13 cellular contexts compared by ENCODE assay signal in the genomic region with DNA sequence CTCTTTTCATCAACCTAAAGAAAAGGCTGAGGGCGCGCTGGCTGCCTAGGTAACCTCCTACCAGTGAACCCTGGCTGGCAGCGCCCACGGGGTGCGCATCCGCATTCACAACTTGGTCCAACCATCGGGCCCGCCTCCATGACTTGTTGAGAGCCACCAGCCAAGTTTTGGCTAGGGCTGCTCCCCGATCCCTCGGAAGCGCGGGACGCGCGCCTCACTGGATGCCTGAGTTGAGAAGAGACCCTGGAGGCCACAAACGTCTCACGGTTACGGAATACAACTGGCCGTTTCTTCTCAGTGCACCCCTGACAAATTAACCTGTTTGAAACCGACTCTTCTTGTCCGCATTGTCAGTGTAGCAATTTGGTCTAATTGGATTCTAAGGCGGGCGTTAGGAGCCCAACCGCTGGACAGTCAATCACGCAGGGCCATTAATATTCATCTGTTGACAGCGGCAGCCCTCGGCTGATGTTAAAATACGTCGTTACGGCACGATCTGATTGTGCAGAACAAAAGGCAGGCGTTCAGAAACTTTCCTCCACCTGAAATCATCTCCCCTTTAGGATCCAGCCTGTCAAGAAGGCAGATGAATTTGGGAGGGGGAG. TPM values are rescaled to one million over a fixed set of nuclear protein-coding genes. Genes with fewer than 3 reads are reported as not detected.
DNase-seq lines count a peak whose midpoint lies in the region; ATAC-seq, FAIRE-seq and TF ChIP-seq lines count a peak whose summit lies in the region.
"Had no signal": no experiment of that assay in that cellular context is flagged by ENCODE, and none has a peak within 500 bp of the region (broad histone marks: within the 10 kb centered on the region; RNA-seq: fewer than 3 reads in every experiment).

No MANE protein-coding gene starts in this region.

- H3K4me1 ChIP-seq in kidney (ENCODE audit: control insufficient read depth in 1 of 2, insufficient read depth in 1 of 2, low read depth in 1 of 2, low read length in 2 of 2), result peaks cover 0 to 4% of the 10 kb centered on the region in 2 donors
- H3K4me1 ChIP-seq in transverse colon, result peaks cover 0 to 9% (median 4%) of the 10 kb centered on the region in 4 donors

- TF ChIP-seq CTCF in kidney (IDR thresholded peaks at IDR 0.05; ENCODE audit: borderline replicate concordance, extremely low read depth, insufficient read depth), result no peak
- TF ChIP-seq CTCF in transverse colon (IDR thresholded peaks at IDR 0.05), result no peak

- H3K36me3 ChIP-seq in kidney (ENCODE audit: control insufficient read depth in 1 of 2, insufficient read depth in 2 of 2, low read length in 2 of 2) (no peaks in the 10 kb centered on the region), transverse colon (no peaks in the 10 kb centered on the region)
- H3K36me3 ChIP-seq: ovary had no signal

- peaks cover 26% of the 10 kb centered on the region for H3K27me3 ChIP-seq in transverse colon
- H3K27me3 ChIP-seq: ovary had no signal

- POLR2A ChIA-PET in T-cell (lab: Charles Lee), result no interaction called here

- in situ Hi-C loops in transverse colon (cut with MboI; ENCODE audit: low pct_ligation_motif_present in 1 of 4, low pct_unique_long_range_greater_than_20kb in 1 of 4, low sequenced_read_pairs in 3 of 4), result no loop called here

- no peak for TF ChIP-seq POLR2A in transverse colon (IDR thresholded peaks at IDR 0.05)

- ATAC-seq in T-cell (replicated peaks in 1 of 4), result no peak
- ATAC-seq in sciatic nerve, result peak; percentile 20
- ATAC-seq in HG02970 (IDR thresholded peaks at IDR 0.05; ENCODE audit: low FRiP score, unreplicated experiment), result no peak
- ATAC-seq in GM18519 (IDR thresholded peaks at IDR 0.05; ENCODE audit: low FRiP score, unreplicated experiment), result no peak
- ATAC-seq: left ventricle myocardium superior had no signal

- H3K9me3 ChIP-seq in kidney (ENCODE audit: control insufficient read depth in 1 of 2, low read length in 2 of 2) (no peaks in the 10 kb centered on the region), transverse colon (no peaks in the 10 kb centered on the region)
- H3K9me3 ChIP-seq: ovary had no signal

- no peak for TF ChIP-seq EP300 in transverse colon (IDR thresholded peaks at IDR 0.05; ENCODE audit: low read depth)

- H3K27ac ChIP-seq in kidney (ENCODE audit: low read depth in 2 of 2, low read length in 2 of 2), result no peak overlapping the region
- no peak overlapping the region for H3K27ac ChIP-seq in transverse colon
- H3K27ac ChIP-seq: ovary had no signal

- FAIRE-seq in kidney (lab: Jason Lieb, UNC), result no peak
- FAIRE-seq: bronchial epithelial cell, endothelial cell of umbilical vein had no signal

- no peaks in the 10 kb centered on the region for H3K9me3 Mint-ChIP-seq in activated naive CD4-positive, alpha-beta T cell treated with anti-CD3 and anti-CD28 coated beads, Interleukin-2, amount 50 U/mL, for 24 hours
- no peaks in the 10 kb centered on the region for H3K9me3 Mint-ChIP-seq in T-cell

- peak overlapping the region; percentile 55 for H3K4me3 Mint-ChIP-seq in activated naive CD4-positive, alpha-beta T cell treated with anti-CD3 and anti-CD28 coated beads, Interleukin-2, amount 50 U/mL, for 24 hours
- peak overlapping the region in 2 of 3 donors; percentile 50 to 60 for H3K4me3 Mint-ChIP-seq in T-cell

- H3K9ac ChIP-seq in kidney (ENCODE audit: low read length in 2 of 2), result no peak overlapping the region

- H3K4me3 ChIP-seq in kidney (ENCODE audit: low read length in 2 of 2), result peak overlapping the region; percentile 7 to 53
- no peak overlapping the region for H3K4me3 ChIP-seq in transverse colon

- DNase-seq in activated naive CD4-positive, alpha-beta T cell treated with anti-CD3 and anti-CD28 coated beads, Interleukin-2, amount 50 U/mL, for 16 hours, result no peak
- no peak for DNase-seq in T-cell
- DNase-seq in kidney, result peak; percentile 69
- DNase-seq in sciatic nerve (ENCODE audit: low spot score), result peak; percentile 59
- no peak for DNase-seq in transverse colon
- DNase-seq: left ventricle myocardium superior, MV-4-11 had no signal

- intact Hi-C loops in kidney (cut with DNase I) (no loop called here), sciatic nerve (cut with DNase I) (no loop called here), transverse colon (cut with DNase I; ENCODE audit: low total_unique reads) (no loop called here)

- 67% methylated on average over 30 of the region's 32 CpGs; no CpG with 5 or more reads in 1 of the 2 donors for WGBS in transverse colon (ENCODE audit: low coverage in 1 of 2), 2 donors

- no peak overlapping the region for H3K27ac Mint-ChIP-seq in activated naive CD4-positive, alpha-beta T cell treated with anti-CD3 and anti-CD28 coated beads, Interleukin-2, amount 50 U/mL, for 24 hours
- no peak overlapping the region for H3K27ac Mint-ChIP-seq in T-cell

- H3K27me3 Mint-ChIP-seq in activated naive CD4-positive, alpha-beta T cell treated with anti-CD3 and anti-CD28 coated beads, Interleukin-2, amount 50 U/mL, for 24 hours, result peaks cover 8% of the 10 kb centered on the region
- H3K27me3 Mint-ChIP-seq in T-cell, result peaks cover 21 to 42% of the 10 kb centered on the region in 2 donors

- no peaks in the 10 kb centered on the region for H3K36me3 Mint-ChIP-seq in activated naive CD4-positive, alpha-beta T cell treated with anti-CD3 and anti-CD28 coated beads, Interleukin-2, amount 50 U/mL, for 24 hours
- H3K36me3 Mint-ChIP-seq in T-cell, result no peaks in the 10 kb centered on the region

- CTCF ChIA-PET in T-cell (lab: Charles Lee), result no interaction called here

- peaks cover 7% of the 10 kb centered on the region for H3K4me1 Mint-ChIP-seq in activated naive CD4-positive, alpha-beta T cell treated with anti-CD3 and anti-CD28 coated beads, Interleukin-2, amount 50 U/mL, for 24 hours
- H3K4me1 Mint-ChIP-seq in T-cell, result peaks cover 0 to 5% (median 5%) of the 10 kb centered on the region in 3 donors

RNA-seq across cellular contexts. Expression of gene GPC3, which starts 1.3 kb away (rescaled TPM):
- total RNA-seq in T-cell (1 to 10 TPM in 3 of 5 donors, under 1 TPM in 2; 0.72 to 1.5 (median 1.1) TPM), kidney (43.0 TPM), sciatic nerve (84.2 TPM), transverse colon (1 to 10 TPM in 3 of 4 donors, under 1 TPM in 1; 0.82 to 4.9 (median 1.8) TPM)
- polyA plus RNA-seq in kidney (ENCODE audit: insufficient read depth, low read depth, low replicate concordance), result 52.5 TPM
- total RNA-seq: endothelial cell of umbilical vein had no signal
- polyA plus RNA-seq: endothelial cell of umbilical vein had no signal

Comparison
In these comparisons a context has a peak if more than half of its experiments do, and no peak if none do; other contexts are left out.
1. DNase-seq: peak in kidney (single experiment) and sciatic nerve (single experiment); none in activated naive CD4-positive, alpha-beta T cell treated with anti-CD3 and anti-CD28 coated beads, Interleukin-2, amount 50 U/mL, for 16 hours (single experiment), T-cell (0 of 34) and transverse colon (single experiment).
2. H3K4me3 ChIP-seq: peak in kidney (2 of 2); none in transverse colon (0 of 4).